ENCODE assay signal across 13 cellular contexts in genomic region chr13:79589605-79590511, GRCh38.
DNase-seq lines count a peak whose midpoint lies in the region; ATAC-seq and TF ChIP-seq lines count a peak whose summit lies in the region.
"Had no signal": no experiment of that assay in that cellular context is flagged by ENCODE, and none has a peak within 500 bp of the region (broad histone marks: within the 10 kb centered on the region; RNA-seq: fewer than 3 reads in every experiment).

No MANE protein-coding gene starts in this region.

- peaks cover 47% of the 10 kb centered on the region for H3K9me3 Mint-ChIP-seq in neural progenitor cell
- H3K9me3 Mint-ChIP-seq in activated CD8-positive, alpha-beta T cell treated with anti-CD3 and anti-CD28 coated beads for 36 hours: peaks cover 3% of the 10 kb centered on the region

- no peak for ATAC-seq in activated CD8-positive, alpha-beta T cell treated with anti-CD3 and anti-CD28 coated beads for 36 hours
- ATAC-seq in GM19455 (IDR thresholded peaks at IDR 0.05; ENCODE audit: unreplicated experiment) (no peak), GM18519 (IDR thresholded peaks at IDR 0.05; ENCODE audit: low FRiP score, unreplicated experiment) (no peak)
- ATAC-seq: body of pancreas; naive thymus-derived CD8-positive, alpha-beta T cell had no signal

- H3K27ac ChIP-seq in Karpas-422 (ENCODE audit: low read length): no peak overlapping the region
- H3K27ac ChIP-seq in neural progenitor cell: no peak overlapping the region
- H3K27ac ChIP-seq: body of pancreas had no signal

- H3K4me3 ChIP-seq in Karpas-422 (ENCODE audit: low read length) (peak overlapping the region; percentile 28), adipocyte (ENCODE audit: low read length) (peak overlapping the region; percentile 72), neural progenitor cell (no peak overlapping the region)
- H3K4me3 ChIP-seq: body of pancreas had no signal

- DNase-seq in EL (peak; percentile 12), Karpas-422 (no peak), adipocyte (ENCODE audit: low read depth) (no peak), neural progenitor cell (ENCODE audit: low spot score) (no peak), ecto neural progenitor cell (ENCODE audit: low spot score) (no peak)
- DNase-seq in activated CD8-positive, alpha-beta T cell treated with anti-CD3 and anti-CD28 coated beads for 36 hours: no peak
- DNase-seq: activated B cell treated with CpG ODN at 0.5 μM for 24 hours; body of pancreas; CD4-positive, CD25-positive, alpha-beta regulatory T cell; naive thymus-derived CD8-positive, alpha-beta T cell; NCI-H2081 treated with DMSO at 0.1 percent for 48 hours had no signal

- no peak overlapping the region for H3K4me3 Mint-ChIP-seq in neural progenitor cell
- H3K4me3 Mint-ChIP-seq in activated CD8-positive, alpha-beta T cell treated with anti-CD3 and anti-CD28 coated beads for 36 hours: no peak overlapping the region
- H3K4me3 Mint-ChIP-seq: activated B cell treated with CpG ODN at 0.5 μM for 24 hours; CD4-positive, CD25-positive, alpha-beta regulatory T cell; naive thymus-derived CD8-positive, alpha-beta T cell had no signal

- H4K20me1 ChIP-seq in Karpas-422 (ENCODE audit: insufficient read depth, low read depth, low read length) (no peaks in the 10 kb centered on the region), neural progenitor cell (ENCODE audit: low read depth) (no peaks in the 10 kb centered on the region)

- no peaks in the 10 kb centered on the region for H3K36me3 ChIP-seq in Karpas-422 (ENCODE audit: insufficient read depth, low read length)
- H3K36me3 ChIP-seq in adipocyte (ENCODE audit: control insufficient read depth, insufficient read depth, low read length, severe bottlenecking): no peaks in the 10 kb centered on the region
- H3K36me3 ChIP-seq in neural progenitor cell: no peaks in the 10 kb centered on the region

- H3K9me3 ChIP-seq in Karpas-422 (ENCODE audit: low read length) (no peaks in the 10 kb centered on the region), adipocyte (ENCODE audit: control insufficient read depth, low read length) (peaks cover 11% of the 10 kb centered on the region), neural progenitor cell (ENCODE audit: low read depth) (no peaks in the 10 kb centered on the region)
- H3K9me3 ChIP-seq: body of pancreas had no signal

- no peaks in the 10 kb centered on the region for H3K4me1 Mint-ChIP-seq in neural progenitor cell
- H3K4me1 Mint-ChIP-seq in activated CD8-positive, alpha-beta T cell treated with anti-CD3 and anti-CD28 coated beads for 36 hours (ENCODE audit: low read depth): no peaks in the 10 kb centered on the region
- H3K4me1 Mint-ChIP-seq: activated B cell treated with CpG ODN at 0.5 μM for 24 hours; CD4-positive, CD25-positive, alpha-beta regulatory T cell; naive thymus-derived CD8-positive, alpha-beta T cell had no signal

- H3K4me2 ChIP-seq in Karpas-422 (ENCODE audit: low read depth, low read length, poor library complexity, severe bottlenecking) (peak overlapping the region; percentile 32), neural progenitor cell (no peak overlapping the region)

- peaks cover 2% of the 10 kb centered on the region for H3K27me3 Mint-ChIP-seq in neural progenitor cell (ENCODE audit: insufficient read depth, low read depth)
- no peaks in the 10 kb centered on the region for H3K27me3 Mint-ChIP-seq in activated CD8-positive, alpha-beta T cell treated with anti-CD3 and anti-CD28 coated beads for 36 hours
- H3K27me3 Mint-ChIP-seq: activated B cell treated with CpG ODN at 0.5 μM for 24 hours; CD4-positive, CD25-positive, alpha-beta regulatory T cell had no signal

- peak overlapping the region; percentile 64 for H3K27ac Mint-ChIP-seq in neural progenitor cell
- no peak overlapping the region for H3K27ac Mint-ChIP-seq in activated CD8-positive, alpha-beta T cell treated with anti-CD3 and anti-CD28 coated beads for 36 hours
- H3K27ac Mint-ChIP-seq: activated B cell treated with CpG ODN at 0.5 μM for 24 hours; CD4-positive, CD25-positive, alpha-beta regulatory T cell had no signal

- H3K4me1 ChIP-seq in Karpas-422 (ENCODE audit: low read length) (0 out of 2 replicates have a peak, but pooled peaks cover 4% of the 10 kb centered on the region), adipocyte (ENCODE audit: control insufficient read depth, insufficient read depth, low read length) (peaks cover 40% of the 10 kb centered on the region), neural progenitor cell (no peaks in the 10 kb centered on the region)
- H3K4me1 ChIP-seq: body of pancreas had no signal

- CTCF ChIA-PET in activated CD8-positive, alpha-beta T cell treated with anti-CD3 and anti-CD28 coated beads for 36 hours (lab: Charles Lee): no interaction called here

- H3K36me3 Mint-ChIP-seq in neural progenitor cell: peaks cover 9% of the 10 kb centered on the region
- no peaks in the 10 kb centered on the region for H3K36me3 Mint-ChIP-seq in activated CD8-positive, alpha-beta T cell treated with anti-CD3 and anti-CD28 coated beads for 36 hours (ENCODE audit: low read depth)
- H3K36me3 Mint-ChIP-seq: CD4-positive, CD25-positive, alpha-beta regulatory T cell had no signal

- H3K9me2 ChIP-seq in Karpas-422 (replicated peaks; ENCODE audit: insufficient read depth, low read length): no peaks in the 10 kb centered on the region

- peak overlapping the region; percentile 73 for H2AFZ ChIP-seq in Karpas-422 (ENCODE audit: low read length)
- no peak overlapping the region for H2AFZ ChIP-seq in neural progenitor cell (replicated peaks)

- POLR2A ChIA-PET in activated CD8-positive, alpha-beta T cell treated with anti-CD3 and anti-CD28 coated beads for 36 hours (lab: Charles Lee): no interaction called here

- H3F3A ChIP-seq in neural progenitor cell (ENCODE audit: low read depth): no peaks in the 10 kb centered on the region

- no peaks in the 10 kb centered on the region for H3K79me2 ChIP-seq in Karpas-422 (ENCODE audit: low read length)
- no peaks in the 10 kb centered on the region for H3K79me2 ChIP-seq in neural progenitor cell (ENCODE audit: low read depth)

- TF ChIP-seq CTCF in neural progenitor cell (IDR thresholded peaks at IDR 0.05): no peak
- TF ChIP-seq CTCF in activated CD8-positive, alpha-beta T cell treated with anti-CD3 and anti-CD28 coated beads for 36 hours (IDR thresholded peaks at IDR 0.05): no peak

- intact Hi-C loops in activated CD8-positive, alpha-beta T cell treated with anti-CD3 and anti-CD28 coated beads for 36 hours (cut with micrococcal nuclease): no loop called here

- H3K27me3 ChIP-seq in Karpas-422 (ENCODE audit: low read length) (no peaks in the 10 kb centered on the region), adipocyte (replicated peaks; ENCODE audit: control insufficient read depth, insufficient read depth, low read length) (no peaks in the 10 kb centered on the region), neural progenitor cell (no peaks in the 10 kb centered on the region)
- H3K27me3 ChIP-seq: body of pancreas had no signal

- peak overlapping the region; percentile 33; the same call in 1 of the 2 replicates for H3K9ac ChIP-seq in Karpas-422 (ENCODE audit: low read length)
- peak overlapping the region; percentile 47 for H3K9ac ChIP-seq in adipocyte (ENCODE audit: low read length)
- no peak overlapping the region for H3K9ac ChIP-seq in neural progenitor cell
